7 cellular contexts compared by ENCODE assay signal in the genomic region with DNA sequence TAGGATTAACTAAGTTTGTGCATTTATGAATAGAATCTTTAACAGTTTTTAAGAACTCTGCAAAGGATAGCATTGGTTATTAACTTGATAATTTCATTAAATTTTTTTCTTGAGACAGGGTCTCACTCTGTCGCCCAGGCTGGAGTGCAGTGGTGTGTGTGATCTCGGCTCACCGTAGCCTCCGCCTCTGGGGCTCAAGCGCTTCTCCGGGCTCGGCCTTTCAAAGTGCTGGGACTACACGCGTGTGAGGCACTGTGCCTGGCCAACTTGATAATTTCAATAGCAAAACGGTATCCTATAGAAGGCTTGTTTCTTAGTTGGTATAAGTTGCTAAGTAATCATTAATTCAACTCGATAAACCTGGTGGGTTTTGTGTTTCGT. TPM values are rescaled to one million over a fixed set of nuclear protein-coding genes. Genes with fewer than 3 reads are reported as not detected.
DNase-seq lines count a peak whose midpoint lies in the region; ATAC-seq, FAIRE-seq and TF ChIP-seq lines count a peak whose summit lies in the region.

No MANE protein-coding gene starts in this region.

- FAIRE-seq in GM12891 (lab: Jason Lieb, UNC), result no peak

- peaks cover 73% of the 10 kb centered on the region for H3K4me1 Mint-ChIP-seq in HFFc6 (ENCODE audit: low read depth)

- TF ChIP-seq POLR2A in GM12891 (IDR thresholded peaks at IDR 0.05; ENCODE audit: low read depth, low read length), result no peak

- ATAC-seq in GM18519 (IDR thresholded peaks at IDR 0.05; ENCODE audit: low FRiP score, unreplicated experiment), result peak; percentile 21

- H3K4me3 Mint-ChIP-seq in HFFc6, result peak overlapping the region; percentile 95

- peak overlapping the region; percentile 83 for H3K27ac Mint-ChIP-seq in HFFc6

- no peaks in the 10 kb centered on the region; the same call in 1 of the 2 replicates for H3K27me3 Mint-ChIP-seq in HFFc6 (ENCODE audit: insufficient read depth)

- no peaks in the 10 kb centered on the region for H3K9me3 Mint-ChIP-seq in HFFc6

- H3K4me3 ChIP-seq in fibroblast of villous mesenchyme (ENCODE audit: low read depth, low read length) (peak overlapping the region; percentile 72), skeletal muscle cell (ENCODE audit: low read depth, low read length) (peak overlapping the region; percentile 66)

- peaks cover 13% of the 10 kb centered on the region for H3K36me3 Mint-ChIP-seq in HFFc6 (ENCODE audit: low read depth)

- DNase-seq in HFFc6, result no peak
- DNase-seq in RKO (ENCODE audit: low spot score), result peak; percentile 24
- DNase-seq in fibroblast of villous mesenchyme (ENCODE audit: low read depth), result no peak
- no peak for DNase-seq in skeletal muscle cell (ENCODE audit: low read depth)
- no peak for DNase-seq in GM12891 (ENCODE audit: insufficient read length, low spot score)
- no peak for DNase-seq in activated gamma-delta T cell treated with Interleukin-2 at 50 U/mL for 16 hours

- TF ChIP-seq CTCF in HFFc6 (IDR thresholded peaks at IDR 0.05), result no peak
- TF ChIP-seq CTCF in fibroblast of villous mesenchyme (IDR thresholded peaks at IDR 0.05; ENCODE audit: insufficient read depth, low read depth, low read length), result no peak

TF ChIP-seq in GM12891, 5 proteins besides CTCF, POLR2A, EP300 and RAD21:
- TF ChIP-seq POU2F2 (IDR thresholded peaks at IDR 0.05; ENCODE audit: low read depth, low read length), result no peak
- TF ChIP-seq POLR2AphosphoS5 (IDR thresholded peaks at IDR 0.05; ENCODE audit: low read depth, low read length), result no peak
- TF ChIP-seq TAF1 (IDR thresholded peaks at IDR 0.05; ENCODE audit: low read depth, low read length), result no peak
- TF ChIP-seq PAX5 (IDR thresholded peaks at IDR 0.05; ENCODE audit: insufficient read depth, low read length, severe bottlenecking), result no peak
- TF ChIP-seq SPI1 (IDR thresholded peaks at IDR 0.05; ENCODE audit: low read depth, low read length), result no peak

RNA-seq across cellular contexts. Expression of a gene that starts 38.0 kb away (rescaled TPM):
- total RNA-seq in HFFc6 (2021; fragmentation: NEBNext Ultra II Directional; extraction: Animal tissue kit (Norgen Biotek cat#: 25700)), result 10 to 100 TPM; 11.5 to 15.6 (median 14.3) TPM
- total RNA-seq in fibroblast of villous mesenchyme, result 23.3 and 24.5 TPM in 2 replicates
- polyA plus RNA-seq in GM12891 (2012; ENCODE audit: low read depth, missing spikeins), result 9.4 TPM
